ENCODE assay signal across 24 cellular contexts in genomic region chr1:30952098-30952497, GRCh38. TPM values are rescaled to one million over a fixed set of nuclear protein-coding genes. Genes with fewer than 3 reads are reported as not detected.
DNase-seq lines count a peak whose midpoint lies in the region; ATAC-seq lines count a peak whose summit lies in the region.
"Had no signal": no experiment of that assay in that cellular context is flagged by ENCODE, and none has a peak within 500 bp of the region (broad histone marks: within the 10 kb centered on the region; RNA-seq: fewer than 3 reads in every experiment).

No MANE protein-coding gene starts in this region.

- intact Hi-C loops in activated CD4-positive, alpha-beta memory T cell treated with anti-CD3 and anti-CD28 coated beads for 36 hours (cut with micrococcal nuclease): no loop called here

- POLR2A ChIA-PET in activated CD4-positive, alpha-beta memory T cell treated with anti-CD3 and anti-CD28 coated beads for 36 hours (lab: Charles Lee): no interaction called here
- POLR2A ChIA-PET in activated CD4-positive, alpha-beta memory T cell treated with anti-CD3 and anti-CD28 coated beads, Interleukin-2, amount 10 ng/mL, durations not matched to agents 7 days and 5 days (lab: Charles Lee): interaction anchor here (0.6 kb wide), 1 partner anchor 410 kb away, joined by 3 read pairs; no protein-coding TSS in a partner anchor

- no peak for DNase-seq in activated CD4-positive, alpha-beta memory T cell treated with anti-CD3 and anti-CD28 coated beads for 36 hours
- DNase-seq in activated CD4-positive, alpha-beta memory T cell treated with anti-CD3 and anti-CD28 coated beads, Interleukin-2, amount 10 ng/mL, durations not matched to agents 7 days and 5 days: no peak
- DNase-seq in SW480 (ENCODE audit: low spot score): peak; percentile 43
- DNase-seq in globus pallidus (ENCODE audit: low spot score): peak; percentile 68
- DNase-seq in putamen (ENCODE audit: low spot score): peak; percentile 52
- no peak for DNase-seq in NCI-H82 treated with DMSO at 0.1 percent for 48 hours (lab: John Stamatoyannopoulos, UW; ENCODE audit: unreplicated experiment)
- DNase-seq: cortex of kidney; EL; endodermal cell; IMR-90; kidney glomerular epithelial cell; NCI-H1417 treated with DMSO at 0.1 percent for 48 hours; NCI-H2171; NCI-H526 treated with DMSO at 0.1 percent for 48 hours; right cardiac atrium; stimulated activated CD4-positive, alpha-beta T cell treated with anti-CD3 and anti-CD28 coated beads, Interleukin-12 subunit alpha, Interleukin-12 subunit beta, amount 100 ng/mL, for 4 hours; stimulated activated CD4-positive, alpha-beta T cell treated with anti-CD3 and anti-CD28 coated beads, Interleukin-4, amount 100 ng/mL, for 4 hours; T-helper 9 cell had no signal

- H3K27me3 Mint-ChIP-seq in activated CD4-positive, alpha-beta memory T cell treated with anti-CD3 and anti-CD28 coated beads for 36 hours: no peaks in the 10 kb centered on the region
- no peaks in the 10 kb centered on the region for H3K27me3 Mint-ChIP-seq in activated CD4-positive, alpha-beta memory T cell treated with anti-CD3 and anti-CD28 coated beads, Interleukin-2, amount 10 ng/mL, durations not matched to agents 7 days and 5 days
- H3K27me3 Mint-ChIP-seq: activated T-helper 17 cell treated with anti-CD3 and anti-CD28 coated beads, Interleukin-2, amount 50 U/mL, for 72 hours; B cell; stimulated activated naive CD8-positive, alpha-beta T cell treated with anti-CD3 and anti-CD28 coated beads, Interleukin-15, Interleukin-2, amounts not matched to agents 100 ng/mL and 50 ng/mL, for 24 hours had no signal

- peak overlapping the region; percentile 26 for H3K27ac Mint-ChIP-seq in activated CD4-positive, alpha-beta memory T cell treated with anti-CD3 and anti-CD28 coated beads for 36 hours
- no peak overlapping the region for H3K27ac Mint-ChIP-seq in activated CD4-positive, alpha-beta memory T cell treated with anti-CD3 and anti-CD28 coated beads, Interleukin-2, amount 10 ng/mL, durations not matched to agents 7 days and 5 days
- H3K27ac Mint-ChIP-seq: activated T-helper 17 cell treated with anti-CD3 and anti-CD28 coated beads, Interleukin-2, amount 50 U/mL, for 72 hours; B cell; endodermal cell had no signal

- no peak for ATAC-seq in HG02571 (IDR thresholded peaks at IDR 0.05; ENCODE audit: unreplicated experiment)
- ATAC-seq in HG03196 (IDR thresholded peaks at IDR 0.05; ENCODE audit: unreplicated experiment): no peak
- ATAC-seq: activated T-helper 17 cell treated with anti-CD3 and anti-CD28 coated beads, Interleukin-2, amount 50 U/mL, for 72 hours; right cardiac atrium; SK-N-SH treated with all-trans-retinoic acid at 6 μM for 48 hours had no signal

- peaks cover 53% of the 10 kb centered on the region for H3K36me3 Mint-ChIP-seq in activated CD4-positive, alpha-beta memory T cell treated with anti-CD3 and anti-CD28 coated beads for 36 hours
- peaks cover 74% of the 10 kb centered on the region for H3K36me3 Mint-ChIP-seq in activated CD4-positive, alpha-beta memory T cell treated with anti-CD3 and anti-CD28 coated beads, Interleukin-2, amount 10 ng/mL, durations not matched to agents 7 days and 5 days (ENCODE audit: low read depth)

- peaks cover 7% of the 10 kb centered on the region for H3K4me1 Mint-ChIP-seq in activated CD4-positive, alpha-beta memory T cell treated with anti-CD3 and anti-CD28 coated beads for 36 hours (ENCODE audit: low read depth)
- H3K4me1 Mint-ChIP-seq in activated CD4-positive, alpha-beta memory T cell treated with anti-CD3 and anti-CD28 coated beads, Interleukin-2, amount 10 ng/mL, durations not matched to agents 7 days and 5 days: peaks cover 7% of the 10 kb centered on the region
- H3K4me1 Mint-ChIP-seq: endodermal cell had no signal

- H3K4me3 Mint-ChIP-seq in activated CD4-positive, alpha-beta memory T cell treated with anti-CD3 and anti-CD28 coated beads for 36 hours: no peak overlapping the region
- H3K4me3 Mint-ChIP-seq in activated CD4-positive, alpha-beta memory T cell treated with anti-CD3 and anti-CD28 coated beads, Interleukin-2, amount 10 ng/mL, durations not matched to agents 7 days and 5 days: no peak overlapping the region
- H3K4me3 Mint-ChIP-seq: activated T-helper 17 cell treated with anti-CD3 and anti-CD28 coated beads, Interleukin-2, amount 50 U/mL, for 72 hours; B cell; endodermal cell; stimulated activated naive CD8-positive, alpha-beta T cell treated with anti-CD3 and anti-CD28 coated beads, Interleukin-15, Interleukin-2, amounts not matched to agents 100 ng/mL and 50 ng/mL, for 24 hours had no signal

- CTCF ChIA-PET in activated CD4-positive, alpha-beta memory T cell treated with anti-CD3 and anti-CD28 coated beads for 36 hours (lab: Charles Lee): no interaction called here
- CTCF ChIA-PET in activated CD4-positive, alpha-beta memory T cell treated with anti-CD3 and anti-CD28 coated beads, Interleukin-2, amount 10 ng/mL, durations not matched to agents 7 days and 5 days (lab: Charles Lee): no interaction called here

- no peaks in the 10 kb centered on the region for H3K9me3 Mint-ChIP-seq in activated CD4-positive, alpha-beta memory T cell treated with anti-CD3 and anti-CD28 coated beads for 36 hours
- H3K9me3 Mint-ChIP-seq in activated CD4-positive, alpha-beta memory T cell treated with anti-CD3 and anti-CD28 coated beads, Interleukin-2, amount 10 ng/mL, durations not matched to agents 7 days and 5 days: no peaks in the 10 kb centered on the region
- H3K9me3 Mint-ChIP-seq: activated T-helper 17 cell treated with anti-CD3 and anti-CD28 coated beads, Interleukin-2, amount 50 U/mL, for 72 hours; endodermal cell; stimulated activated naive CD8-positive, alpha-beta T cell treated with anti-CD3 and anti-CD28 coated beads, Interleukin-15, Interleukin-2, amounts not matched to agents 100 ng/mL and 50 ng/mL, for 24 hours had no signal

RNA-seq across cellular contexts. Expression of gene SDC3, which starts 43.5 kb away (rescaled TPM):
- under 1 TPM; 0.12 to 0.17 TPM for total RNA-seq in activated CD4-positive, alpha-beta memory T cell treated with anti-CD3 and anti-CD28 coated beads for 36 hours
- total RNA-seq in activated CD4-positive, alpha-beta memory T cell treated with anti-CD3 and anti-CD28 coated beads, Interleukin-2, amount 10 ng/mL, durations not matched to agents 7 days and 5 days: not detected

Comparison
In these comparisons a context has a peak if more than half of its experiments do, and no peak if none do; other contexts are left out.
1. DNase-seq: peak in SW480 (single experiment), globus pallidus (single experiment) and putamen (single experiment); none in activated CD4-positive, alpha-beta memory T cell treated with anti-CD3 and anti-CD28 coated beads for 36 hours (single experiment), activated CD4-positive, alpha-beta memory T cell treated with anti-CD3 and anti-CD28 coated beads, Interleukin-2, amount 10 ng/mL, durations not matched to agents 7 days and 5 days (single experiment) and NCI-H82 treated with DMSO at 0.1 percent for 48 hours (single experiment).